11 cellular contexts compared by ENCODE assay signal in the genomic region with DNA sequence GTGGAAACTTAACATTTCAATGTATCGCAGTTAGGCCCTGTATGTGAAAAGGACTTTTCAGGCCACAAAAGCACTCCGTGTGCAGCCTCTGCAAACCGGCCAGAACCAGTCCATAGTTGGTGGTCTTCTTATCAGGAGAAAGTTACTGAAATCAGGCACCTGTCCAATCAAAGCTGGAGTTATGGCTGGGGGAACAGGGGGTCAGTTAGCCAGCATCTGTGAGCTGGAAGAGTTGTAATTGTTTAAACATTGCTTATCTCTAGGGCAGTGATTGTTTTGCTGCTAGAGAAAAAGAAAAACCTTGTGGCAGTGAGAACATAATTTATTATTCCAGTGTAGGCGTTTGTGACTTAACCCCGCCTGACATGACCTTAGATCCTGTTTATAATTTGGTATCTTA.
"Had no signal": no experiment of that assay in that cellular context is flagged by ENCODE, and none has a peak within 500 bp of the region (broad histone marks: within the 10 kb centered on the region; RNA-seq: fewer than 3 reads in every experiment).

No MANE protein-coding gene starts in this region.

- H3K36me3 ChIP-seq: HAP-1 had no signal

- H2AFZ ChIP-seq: GM23248, GM23338 had no signal

- FAIRE-seq: H1, H54 had no signal

- H3K9ac ChIP-seq: GM23248 had no signal

- H3K27ac ChIP-seq: GM23248 had no signal

- DNase-seq: GM23248, GOT3, H7, H9, HCEC 1CT, HFFc6 had no signal

- H3K4me3 ChIP-seq: GM23248, GM23338, HAP-1 had no signal

- H3K27ac Mint-ChIP-seq: GM23338, H9, HFFc6 had no signal

- H3K4me3 Mint-ChIP-seq: GM23338, H9, HFFc6 had no signal

- H3K4me1 ChIP-seq: HAP-1 had no signal

- H3K9me3 ChIP-seq: HAP-1 had no signal

- ATAC-seq: GM23338, HCT116 had no signal

- H3K4me2 ChIP-seq: GM23338 had no signal

- H3K4me1 Mint-ChIP-seq: GM23338 had no signal
